Comparison of ENCODE assay signal across 29 cellular contexts in genomic region chr12:116545936-116546335, GRCh38.
"Had no signal": no experiment of that assay in that cellular context is flagged by ENCODE, and none has a peak within 500 bp of the region (broad histone marks: within the 10 kb centered on the region; RNA-seq: fewer than 3 reads in every experiment).

No MANE protein-coding gene starts in this region.

- FAIRE-seq: bronchial epithelial cell, TTC549 had no signal

- ATAC-seq: activated T-helper 17 cell treated with anti-CD3 and anti-CD28 coated beads, Interleukin-2, amount 50 U/mL, for 72 hours; SK-N-SH treated with all-trans-retinoic acid at 6 μM for 48 hours had no signal

- H3K27ac ChIP-seq: Peyer's patch, RWPE1, SJSA1 had no signal

- H3K4me3 ChIP-seq: Peyer's patch, SJSA1 had no signal

- H3K27me3 ChIP-seq: Peyer's patch, SJSA1 had no signal

- H3K36me3 ChIP-seq: Peyer's patch, SJSA1 had no signal

- H3K9me3 ChIP-seq: Peyer's patch, SJSA1 had no signal

- DNase-seq: activated CD4-positive, alpha-beta memory T cell treated with anti-CD3 and anti-CD28 coated beads for 36 hours; activated CD4-positive, alpha-beta T cell treated with anti-CD3 and anti-CD28 coated beads, Interleukin-2, amount 10 ng/mL, durations not matched to agents 7 days and 5 days; activated CD4-positive, CD25-positive, alpha-beta regulatory T cell; activated gamma-delta T cell; activated naive CD4-positive, alpha-beta T cell treated with anti-CD3 and anti-CD28 coated beads for 36 hours; activated T-cell treated with anti-CD3 and anti-CD28 coated beads for 4 hours; activated T-cell treated with anti-CD3 and anti-CD28 coated beads, Interleukin-2, amount 50 U/mL, for 48 hours; aorta; central memory CD4-positive, alpha-beta T cell; Kasumi-1; KBM-7; NCI-H1105 treated with DMSO at 0.1 percent for 48 hours; NCI-H1436 treated with DMSO at 0.1 percent for 48 hours; NCI-H187; NCI-H2081; NCI-H446 treated with DMSO at 0.1 percent for 48 hours; NCI-H524 treated with DMSO at 0.1 percent for 48 hours; NCI-H748 treated with DMSO at 0.1 percent for 48 hours; Peyer's patch; SHP77; SW 1271; T-helper 2 cell; T1000 had no signal
